21 cellular contexts compared by ENCODE assay signal in genomic region chr7:73573276-73573675, GRCh38. TPM values are rescaled to one million over a fixed set of nuclear protein-coding genes. Genes with fewer than 3 reads are reported as not detected.
"Had no signal": no experiment of that assay in that cellular context is flagged by ENCODE, and none has a peak within 500 bp of the region (broad histone marks: within the 10 kb centered on the region; RNA-seq: fewer than 3 reads in every experiment).

No MANE protein-coding gene starts in this region.

- H3K27ac ChIP-seq: colonic mucosa, foreskin keratinocyte, ovary, prostate gland, right lobe of liver, testis, tibial nerve, upper lobe of right lung, vagina had no signal

- DNase-seq: colonic mucosa; dermis blood vessel endothelial cell; foreskin keratinocyte; head of caudate nucleus; hippocampal formation; kidney glomerular epithelial cell; natural killer cell; stimulated activated CD4-positive, alpha-beta T cell treated with anti-CD3 and anti-CD28 coated beads, Interleukin-15, amount 100 ng/mL, for 24 hours; stimulated activated CD4-positive, alpha-beta T cell treated with anti-CD3 and anti-CD28 coated beads, Interleukin-1b, Interleukin-23, amount 100 ng/mL, for 48 hours; stimulated activated CD4-positive, alpha-beta T cell treated with anti-CD3 and anti-CD28 coated beads, Interleukin-4, amount 100 ng/mL, for 4 hours; stimulated activated naive B cell treated with anti-CD40 and anti-IgM and Interleukin-4, amounts not matched to agents 10 μg/mL and 1 μg/mL and 100 μg/mL, for 72 hours; stimulated activated naive CD8-positive, alpha-beta T cell treated with anti-CD3 and anti-CD28 coated beads, Interleukin-15, amount 100 ng/mL, for 72 hours; testis; upper lobe of right lung had no signal

- H3K4me1 ChIP-seq: foreskin keratinocyte, prostate gland had no signal

- H3K36me3 ChIP-seq: ovary had no signal

- H3K9me3 ChIP-seq: colonic mucosa, ovary, prostate gland, right lobe of liver, testis, tibial nerve, upper lobe of right lung, vagina had no signal

- ATAC-seq: foreskin keratinocyte; natural killer cell; right lobe of liver; stimulated activated naive B cell treated with anti-CD40 and anti-IgM and Interleukin-4, amounts not matched to agents 10 μg/mL and 1 μg/mL and 100 μg/mL, for 72 hours; stimulated activated naive CD8-positive, alpha-beta T cell treated with anti-CD3 and anti-CD28 coated beads, Interleukin-15, amount 100 ng/mL, for 72 hours; upper lobe of right lung had no signal

- H3K4me3 ChIP-seq: colonic mucosa, ovary, prostate gland, right lobe of liver, testis, tibial nerve, upper lobe of right lung, vagina had no signal

- H3K27me3 ChIP-seq: colonic mucosa, foreskin keratinocyte, ovary, right lobe of liver, testis, tibial nerve, upper lobe of right lung, vagina had no signal

- FAIRE-seq: islet of Langerhans had no signal

RNA-seq across cellular contexts. Expression of gene MLXIPL, which starts 51.0 kb away (rescaled TPM):
- total RNA-seq: dermis blood vessel endothelial cell, epithelial cell of proximal tubule, natural killer cell had no signal
